In genomic region chr1:201316556-201316955, GRCh38 we compare ENCODE assay signal across 15 cellular contexts. TPM values are rescaled to one million over a fixed set of nuclear protein-coding genes. Genes with fewer than 3 reads are reported as not detected.
DNase-seq lines count a peak whose midpoint lies in the region; ATAC-seq and TF ChIP-seq lines count a peak whose summit lies in the region.
"Had no signal": no experiment of that assay in that cellular context is flagged by ENCODE, and none has a peak within 500 bp of the region (broad histone marks: within the 10 kb centered on the region; RNA-seq: fewer than 3 reads in every experiment).

No MANE protein-coding gene starts in this region.

- peak; percentile 37 for DNase-seq in CD14-positive monocyte (ENCODE audit: low spot score)
- peak; percentile 40 for DNase-seq in chondrocyte (ENCODE audit: low spot score)
- DNase-seq in posterior vena cava (ENCODE audit: low spot score), result peak; percentile 52
- no peak for DNase-seq in lower lobe of right lung
- DNase-seq in RPMI8226, result no peak
- DNase-seq: ACHN; BE2C; C1 segment of cervical spinal cord; Caco-2; CD4-positive, alpha-beta T cell; H9; IMR-90 had no signal

- TF ChIP-seq CTCF in CD14-positive monocyte (IDR thresholded peaks at IDR 0.05), result no peak
- TF ChIP-seq CTCF in chondrocyte (IDR thresholded peaks at IDR 0.05), result no peak
- TF ChIP-seq CTCF in lower lobe of right lung (IDR thresholded peaks at IDR 0.05), result no peak

- H3K4me3 Mint-ChIP-seq in CD14-positive monocyte (no peak overlapping the region), chondrocyte (ENCODE audit: unreplicated experiment) (no peak overlapping the region)
- H3K4me3 Mint-ChIP-seq: CD4-positive, alpha-beta T cell; H9 had no signal

- H3K9me3 ChIP-seq in lower lobe of right lung, result no peaks in the 10 kb centered on the region
- H3K9me3 ChIP-seq: BE2C, Caco-2 had no signal

- no peaks in the 10 kb centered on the region for H3K36me3 ChIP-seq in lower lobe of right lung
- H3K36me3 ChIP-seq: BE2C had no signal

- H3K4me1 Mint-ChIP-seq in CD14-positive monocyte, result no peaks in the 10 kb centered on the region
- H3K4me1 Mint-ChIP-seq in chondrocyte (ENCODE audit: low read depth), result peaks cover 6% of the 10 kb centered on the region

- H3K36me3 Mint-ChIP-seq in CD14-positive monocyte (no peaks in the 10 kb centered on the region), chondrocyte (ENCODE audit: low read depth) (peaks cover 7% of the 10 kb centered on the region)

- intact Hi-C loops in CD14-positive monocyte (cut with micrococcal nuclease) (no loop called here), posterior vena cava (cut with DNase I) (no loop called here), lower lobe of right lung (cut with DNase I) (no loop called here)

- H3K9me3 Mint-ChIP-seq in CD14-positive monocyte (peaks cover 0 to 2% (median 0%) of the 10 kb centered on the region in 7 donors), chondrocyte (ENCODE audit: low read depth) (no peaks in the 10 kb centered on the region)
- H3K9me3 Mint-ChIP-seq: CD4-positive, alpha-beta T cell; H9 had no signal

- no peak overlapping the region for H3K4me3 ChIP-seq in lower lobe of right lung
- H3K4me3 ChIP-seq: K562 had no signal

- no peaks in the 10 kb centered on the region for H3K27me3 ChIP-seq in lower lobe of right lung (ENCODE audit: low read depth)
- H3K27me3 ChIP-seq: BE2C had no signal

- H3K27ac Mint-ChIP-seq in CD14-positive monocyte, result no peak overlapping the region
- no peak overlapping the region for H3K27ac Mint-ChIP-seq in chondrocyte (ENCODE audit: unreplicated experiment)
- H3K27ac Mint-ChIP-seq: CD4-positive, alpha-beta T cell; H9 had no signal

- peaks cover 3% of the 10 kb centered on the region for H3K4me1 ChIP-seq in lower lobe of right lung
- H3K4me1 ChIP-seq: Caco-2 had no signal

- H3K27me3 Mint-ChIP-seq in CD14-positive monocyte (ENCODE audit: low read depth in 3 of 3) (peaks cover 1 to 6% (median 4%) of the 10 kb centered on the region in 3 donors), chondrocyte (ENCODE audit: low read depth) (peaks cover 9% of the 10 kb centered on the region)

- H3K27ac ChIP-seq in lower lobe of right lung, result no peak overlapping the region

- ATAC-seq in lower lobe of right lung (no peak), GM21786 (IDR thresholded peaks at IDR 0.05; ENCODE audit: unreplicated experiment) (no peak)
- ATAC-seq: K562 had no signal

RNA-seq across cellular contexts. Expression of gene PKP1, which starts 33.2 kb away (rescaled TPM):
- polyA plus RNA-seq in CD14-positive monocyte, result not detected
- total RNA-seq in chondrocyte (0.07 to 4.1 TPM (median 4.0 TPM) in 3 replicates), posterior vena cava (1 to 10 TPM in 1 of 2 donors, under 1 TPM in 1; 0.83 to 2.8 TPM), lower lobe of right lung (2.2 TPM)
- total RNA-seq: A172; Caco-2; CD4-positive, alpha-beta T cell; K562 had no signal
- polyA plus RNA-seq: K562 had no signal

Comparison
In these comparisons a context has a peak if more than half of its experiments do, and no peak if none do; other contexts are left out.
1. DNase-seq: peak in CD14-positive monocyte (single experiment), chondrocyte (single experiment) and posterior vena cava (single experiment); none in lower lobe of right lung (single experiment) and RPMI8226 (single experiment).